Comparison of ENCODE assay signal across 16 cellular contexts in genomic region chr15:65630760-65631159, GRCh38.
DNase-seq lines count a peak whose midpoint lies in the region; ATAC-seq lines count a peak whose summit lies in the region.
"Had no signal": no experiment of that assay in that cellular context is flagged by ENCODE, and none has a peak within 500 bp of the region (broad histone marks: within the 10 kb centered on the region; RNA-seq: fewer than 3 reads in every experiment).

No MANE protein-coding gene starts in this region.

- peaks cover 2% of the 10 kb centered on the region for H3K27me3 Mint-ChIP-seq in memory B cell

- H3K4me1 Mint-ChIP-seq in memory B cell: peaks cover 12% of the 10 kb centered on the region

- no peaks in the 10 kb centered on the region for H3K9me3 Mint-ChIP-seq in memory B cell
- H3K9me3 Mint-ChIP-seq: T-helper 2 cell treated with Interferon-gamma antibody and Interleukin-4, amounts not matched to agents 5 μg/mL and 100 μg/mL, for 36 hours had no signal

- ATAC-seq in GM18858 (IDR thresholded peaks at IDR 0.05; ENCODE audit: unreplicated experiment) (peak; percentile 47), GM21367 (IDR thresholded peaks at IDR 0.05; ENCODE audit: unreplicated experiment) (peak; percentile 56), HG03378 (IDR thresholded peaks at IDR 0.05; ENCODE audit: unreplicated experiment) (peak; percentile 67), memory B cell (ENCODE audit: low read depth) (peak; percentile 82)
- ATAC-seq: left lung had no signal

- H3K4me3 Mint-ChIP-seq in memory B cell: no peak overlapping the region
- H3K4me3 Mint-ChIP-seq: T-helper 2 cell treated with Interferon-gamma antibody and Interleukin-4, amounts not matched to agents 5 μg/mL and 100 μg/mL, for 36 hours had no signal

- H3K27ac Mint-ChIP-seq in memory B cell: no peak overlapping the region
- H3K27ac Mint-ChIP-seq: T-helper 2 cell treated with Interferon-gamma antibody and Interleukin-4, amounts not matched to agents 5 μg/mL and 100 μg/mL, for 36 hours had no signal

- DNase-seq in memory B cell (ENCODE audit: low spot score in 2 of 2) (no peak), kidney tubule cell (ENCODE audit: low spot score) (no peak), SW 1271 (lab: John Stamatoyannopoulos, UW) (no peak)
- DNase-seq in activated naive CD4-positive, alpha-beta T cell (lab: John Stamatoyannopoulos, UW): no peak
- DNase-seq: activated CD4-positive, alpha-beta T cell treated with anti-CD3 and anti-CD28 coated beads, Interleukin-2, amount 50 U/mL, for 1 hour; C1 segment of cervical spinal cord; caudate nucleus; left lung; NCI-H1105; ovary; SHP77; transverse colon had no signal

- H3K36me3 Mint-ChIP-seq in memory B cell: peaks cover 12% of the 10 kb centered on the region
